22 cellular contexts compared by ENCODE assay signal in genomic region chr1:86747304-86747703, GRCh38.
"Had no signal": no experiment of that assay in that cellular context is flagged by ENCODE, and none has a peak within 500 bp of the region (broad histone marks: within the 10 kb centered on the region; RNA-seq: fewer than 3 reads in every experiment).

No MANE protein-coding gene starts in this region.

- DNase-seq: activated CD4-positive, alpha-beta T cell treated with anti-CD3 and anti-CD28 coated beads for 36 hours; activated CD4-positive, CD25-positive, alpha-beta regulatory T cell; activated naive CD4-positive, alpha-beta T cell; activated T-cell treated with anti-CD3 and anti-CD28 coated beads for 4 hours; activated T-cell treated with anti-CD3 and anti-CD28 coated beads, Interleukin-2, amount 50 U/mL, for 72 hours; anterior cingulate cortex; body of pancreas; caudate nucleus; head of caudate nucleus; kidney glomerular epithelial cell; left lung; stimulated activated CD4-positive, alpha-beta T cell treated with anti-CD3 and anti-CD28 coated beads, Interleukin-1b, Interleukin-23, amount 100 ng/mL, for 48 hours; stimulated activated CD4-positive, alpha-beta T cell treated with anti-CD3 and anti-CD28 coated beads, Interleukin-4, amount 100 ng/mL, for 4 hours; stimulated activated CD8-positive, alpha-beta memory T cell treated with anti-CD3 and anti-CD28 coated beads, Interleukin-4, amount 100 ng/mL, for 48 hours; stimulated activated naive B cell treated with anti-CD40 and anti-IgM and Interleukin-4, amounts not matched to agents 10 μg/mL and 1 μg/mL and 100 μg/mL, for 72 hours; stomach; T-helper 1 cell had no signal

- H3K9me3 Mint-ChIP-seq: activated naive CD4-positive, alpha-beta T cell treated with anti-CD3 and anti-CD28 coated beads, Interleukin-2, amount 50 U/mL, for 72 hours; activated T-cell treated with anti-CD3 and anti-CD28 coated beads, Interleukin-2, amount 50 U/mL, for 72 hours; nephron; stimulated activated naive B cell treated with anti-CD40 and anti-IgM and Interleukin-4, amounts not matched to agents 10 μg/mL and 1 μg/mL and 100 μg/mL, for 72 hours; T-helper 2 cell treated with Interferon-gamma antibody and Interleukin-4, amounts not matched to agents 5 μg/mL and 100 μg/mL, for 36 hours had no signal

- H3K4me1 Mint-ChIP-seq: stimulated activated naive B cell treated with anti-CD40 and anti-IgM and Interleukin-4, amounts not matched to agents 10 μg/mL and 1 μg/mL and 100 μg/mL, for 72 hours had no signal

- H3K4me3 Mint-ChIP-seq: activated CD4-positive, alpha-beta T cell treated with anti-CD3 and anti-CD28 coated beads for 36 hours; activated T-cell treated with anti-CD3 and anti-CD28 coated beads, Interleukin-2, amount 50 U/mL, for 72 hours; nephron; stimulated activated naive B cell treated with anti-CD40 and anti-IgM and Interleukin-4, amounts not matched to agents 10 μg/mL and 1 μg/mL and 100 μg/mL, for 72 hours; T-helper 2 cell treated with Interferon-gamma antibody and Interleukin-4, amounts not matched to agents 5 μg/mL and 100 μg/mL, for 36 hours had no signal

- H3K27me3 ChIP-seq: body of pancreas, left lung, stomach, tibial nerve had no signal

- H3K27ac Mint-ChIP-seq: activated CD4-positive, alpha-beta T cell treated with anti-CD3 and anti-CD28 coated beads for 36 hours; activated naive CD4-positive, alpha-beta T cell treated with anti-CD3 and anti-CD28 coated beads, Interleukin-2, amount 50 U/mL, for 72 hours; stimulated activated naive B cell treated with anti-CD40 and anti-IgM and Interleukin-4, amounts not matched to agents 10 μg/mL and 1 μg/mL and 100 μg/mL, for 72 hours; T-helper 2 cell treated with Interferon-gamma antibody and Interleukin-4, amounts not matched to agents 5 μg/mL and 100 μg/mL, for 36 hours had no signal

- H3K4me1 ChIP-seq: body of pancreas, left lung, stomach, tibial nerve had no signal

- H3K27me3 Mint-ChIP-seq: activated CD4-positive, alpha-beta T cell treated with anti-CD3 and anti-CD28 coated beads for 36 hours; stimulated activated naive B cell treated with anti-CD40 and anti-IgM and Interleukin-4, amounts not matched to agents 10 μg/mL and 1 μg/mL and 100 μg/mL, for 72 hours had no signal

- H3K9me3 ChIP-seq: body of pancreas, left lung, stomach, tibial nerve had no signal

- H3K27ac ChIP-seq: body of pancreas, left lung, stomach, tibial nerve had no signal

- H3K4me3 ChIP-seq: body of pancreas, left lung, smooth muscle cell, stomach, tibial nerve had no signal

- ATAC-seq: activated CD4-positive, alpha-beta T cell treated with anti-CD3 and anti-CD28 coated beads for 36 hours; body of pancreas; left lung; stimulated activated naive B cell treated with anti-CD40 and anti-IgM and Interleukin-4, amounts not matched to agents 10 μg/mL and 1 μg/mL and 100 μg/mL, for 72 hours had no signal
